ENCODE assay signal across 1 cellular context in genomic region chr4:8603931-8604330, GRCh38.
A peak's percentile ranks its signal among the peaks of the same experiment; 100 is the strongest.
TF ChIP-seq lines count a peak whose summit lies in the region.

No MANE protein-coding gene starts in this region.

TF ChIP-seq in K562, 482 proteins besides CTCF, POLR2A, EP300 and RAD21 (continued from another document):
- TF ChIP-seq E2F6 (IDR thresholded peaks at IDR 0.05; ENCODE audit: borderline replicate concordance in 1 of 2, extremely low read depth in 1 of 2, insufficient read depth in 1 of 2, insufficient read length in 1 of 2, low read depth in 1 of 2, low read length in 1 of 2, poor library complexity in 1 of 2, severe bottlenecking in 1 of 2) (peak in 1 of 2 experiments; percentile 51), ZNF785 (CRISPR knock-in tag; IDR thresholded peaks at IDR 0.05) (no peak), MITF (IDR thresholded peaks at IDR 0.05) (no peak), KDM1A (IDR thresholded peaks at IDR 0.05) (no peak), PTTG1 (tag; IDR thresholded peaks at IDR 0.05; ENCODE audit: low read depth) (no peak), ARID3B (CRISPR knock-in tag; IDR thresholded peaks at IDR 0.05; ENCODE audit: borderline replicate concordance) (no peak)
